Comparison of ENCODE assay signal across 1 cellular context in the genomic region with DNA sequence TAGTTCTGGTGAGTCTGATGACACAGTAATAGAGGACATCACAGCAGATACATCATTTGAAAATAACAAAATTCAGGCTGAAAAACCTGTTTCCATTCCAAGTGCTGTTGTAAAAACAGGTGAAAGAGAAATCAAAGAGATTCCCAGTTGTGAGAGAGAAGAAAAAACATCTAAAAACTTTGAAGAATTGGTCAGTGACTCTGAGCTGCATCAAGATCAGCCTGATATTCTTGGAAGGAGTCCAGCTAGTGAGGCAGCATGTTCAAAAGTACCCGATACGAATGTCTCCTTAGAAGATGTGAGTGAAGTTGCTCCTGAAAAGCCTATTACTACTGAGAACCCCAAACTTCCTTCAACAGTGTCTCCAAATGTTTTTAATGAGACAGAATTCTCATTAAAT.
TF ChIP-seq lines count a peak whose summit lies in the region.

No MANE protein-coding gene starts in this region.

TF ChIP-seq in endothelial cell of umbilical vein, 7 proteins besides CTCF, POLR2A, EP300 and RAD21:
- TF ChIP-seq FOS (IDR thresholded peaks at IDR 0.05; ENCODE audit: borderline replicate concordance, insufficient read depth, low read length): no peak
- TF ChIP-seq MYC (IDR thresholded peaks at IDR 0.05; ENCODE audit: low read depth, low read length): no peak
- TF ChIP-seq, protein P1, sequence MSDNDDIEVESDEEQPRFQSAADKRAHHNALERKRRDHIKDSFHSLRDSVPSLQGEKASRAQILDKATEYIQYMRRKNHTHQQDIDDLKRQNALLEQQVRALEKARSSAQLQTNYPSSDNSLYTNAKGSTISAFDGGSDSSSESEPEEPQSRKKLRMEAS (IDR thresholded peaks at IDR 0.05; ENCODE audit: insufficient read depth, insufficient read length): no peak
- no peak for TF ChIP-seq EZH2 (IDR thresholded peaks at IDR 0.05; ENCODE audit: borderline replicate concordance, low read depth, low read length, severe bottlenecking)
- no peak for TF ChIP-seq JUN (IDR thresholded peaks at IDR 0.05; ENCODE audit: borderline replicate concordance, insufficient read depth, insufficient read length, low read depth)
- no peak for TF ChIP-seq GATA2 (IDR thresholded peaks at IDR 0.05; ENCODE audit: insufficient read depth, insufficient read length, low read depth, low read length)
- no peak for TF ChIP-seq POLR2AphosphoS5 (IDR thresholded peaks at IDR 0.05; ENCODE audit: insufficient read depth, low read depth, low read length)
